ENCODE assay signal across 22 cellular contexts in genomic region chr13:49452725-49453457, GRCh38.
"Had no signal": no experiment of that assay in that cellular context is flagged by ENCODE, and none has a peak within 500 bp of the region (broad histone marks: within the 10 kb centered on the region; RNA-seq: fewer than 3 reads in every experiment).

No MANE protein-coding gene starts in this region.

- H3K27ac ChIP-seq: epithelial cell of prostate, esophagus muscularis mucosa, gastroesophageal sphincter, left ventricle myocardium inferior, psoas muscle, testis, tibial nerve, upper lobe of right lung, vagina had no signal

- H3K9me3 ChIP-seq: esophagus muscularis mucosa, gastroesophageal sphincter, left ventricle myocardium inferior, psoas muscle, testis, tibial nerve, upper lobe of right lung, vagina had no signal

- H3K9me3 Mint-ChIP-seq: dendritic cell treated with granulocyte-macrophage colony-stimulating factor and Interleukin-4, amounts not matched to agents 40 ng/mL and 50 ng/mL, for 4 days; effector memory CD8-positive, alpha-beta T cell; natural killer cell treated with Interleukin-12 subunit alpha and Interleukin-12 subunit beta and Interleukin-15 and Interleukin-18, amount 100 ng/mL, for 72 hours; stimulated activated naive CD8-positive, alpha-beta T cell treated with anti-CD3 and anti-CD28 coated beads, Interleukin-15, amount 100 ng/mL, for 72 hours had no signal

- H3K36me3 Mint-ChIP-seq: natural killer cell treated with Interleukin-12 subunit alpha and Interleukin-12 subunit beta and Interleukin-15 and Interleukin-18, amount 100 ng/mL, for 72 hours had no signal

- H3K27ac Mint-ChIP-seq: dendritic cell treated with granulocyte-macrophage colony-stimulating factor and Interleukin-4, amounts not matched to agents 40 ng/mL and 50 ng/mL, for 4 days; effector memory CD8-positive, alpha-beta T cell; natural killer cell treated with Interleukin-12 subunit alpha and Interleukin-12 subunit beta and Interleukin-15 and Interleukin-18, amount 100 ng/mL, for 72 hours had no signal

- H3K4me3 ChIP-seq: esophagus muscularis mucosa, gastroesophageal sphincter, left ventricle myocardium inferior, lung, psoas muscle, testis, tibial nerve, upper lobe of right lung, vagina had no signal

- H3K27me3 ChIP-seq: esophagus muscularis mucosa, gastroesophageal sphincter, testis, tibial nerve, upper lobe of right lung, vagina had no signal

- DNase-seq: effector memory CD8-positive, alpha-beta T cell; foreskin fibroblast; glutamatergic neuron; islet precursor cell; left ventricle myocardium inferior; mesenchymal stem cell; midbrain; occipital lobe; psoas muscle; small intestine; stimulated activated CD4-positive, alpha-beta T cell treated with anti-CD3 and anti-CD28 coated beads, Interleukin-12 subunit alpha, Interleukin-12 subunit beta, amount 100 ng/mL, for 4 hours; stimulated activated naive CD8-positive, alpha-beta T cell treated with anti-CD3 and anti-CD28 coated beads, Interleukin-15, amount 100 ng/mL, for 72 hours; testis; upper lobe of right lung had no signal

- H3K4me3 Mint-ChIP-seq: dendritic cell treated with granulocyte-macrophage colony-stimulating factor and Interleukin-4, amounts not matched to agents 40 ng/mL and 50 ng/mL, for 4 days; effector memory CD8-positive, alpha-beta T cell; natural killer cell treated with Interleukin-12 subunit alpha and Interleukin-12 subunit beta and Interleukin-15 and Interleukin-18, amount 100 ng/mL, for 72 hours; stimulated activated naive CD8-positive, alpha-beta T cell treated with anti-CD3 and anti-CD28 coated beads, Interleukin-15, amount 100 ng/mL, for 72 hours had no signal

- ATAC-seq: effector memory CD8-positive, alpha-beta T cell; gastroesophageal sphincter; natural killer cell treated with Interleukin-12 subunit alpha and Interleukin-12 subunit beta and Interleukin-15 and Interleukin-18, amount 100 ng/mL, for 72 hours; psoas muscle; stimulated activated naive CD8-positive, alpha-beta T cell treated with anti-CD3 and anti-CD28 coated beads, Interleukin-15, amount 100 ng/mL, for 72 hours; upper lobe of right lung had no signal

- H3K36me3 ChIP-seq: gastroesophageal sphincter, left ventricle myocardium inferior, upper lobe of right lung, vagina had no signal

- H3K4me1 ChIP-seq: psoas muscle, vagina had no signal

- H3K27me3 Mint-ChIP-seq: dendritic cell treated with granulocyte-macrophage colony-stimulating factor and Interleukin-4, amounts not matched to agents 40 ng/mL and 50 ng/mL, for 4 days; effector memory CD8-positive, alpha-beta T cell; natural killer cell treated with Interleukin-12 subunit alpha and Interleukin-12 subunit beta and Interleukin-15 and Interleukin-18, amount 100 ng/mL, for 72 hours; stimulated activated naive CD8-positive, alpha-beta T cell treated with anti-CD3 and anti-CD28 coated beads, Interleukin-15, amount 100 ng/mL, for 72 hours had no signal
